ENCODE assay signal across 37 cellular contexts in the genomic region with DNA sequence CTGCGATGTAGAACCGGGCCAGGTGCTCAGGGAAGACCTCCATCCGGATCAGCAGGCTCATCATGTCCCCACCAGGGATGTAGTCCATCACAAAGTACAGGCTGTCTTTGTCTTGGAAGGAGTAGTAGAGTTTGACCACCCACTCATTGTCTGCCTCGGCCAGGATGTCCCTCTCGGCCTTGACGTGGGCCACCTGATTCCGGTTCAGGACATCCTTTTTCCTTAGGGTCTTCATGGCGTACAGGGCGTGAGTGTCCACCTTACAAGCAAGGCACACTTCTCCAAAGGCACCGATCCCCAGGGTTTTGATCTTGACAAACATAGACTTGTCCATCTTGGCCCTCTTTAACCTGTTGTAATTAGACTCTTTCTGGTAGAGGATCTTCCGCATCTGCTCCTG.
"Had no signal": no experiment of that assay in that cellular context is flagged by ENCODE, and none has a peak within 500 bp of the region (broad histone marks: within the 10 kb centered on the region; RNA-seq: fewer than 3 reads in every experiment).

No MANE protein-coding gene starts in this region.

- ATAC-seq: activated CD4-positive, alpha-beta T cell treated with anti-CD3 and anti-CD28 coated beads for 36 hours; activated CD4-positive, CD25-positive, alpha-beta regulatory T cell treated with anti-CD3 and anti-CD28 coated beads, Interleukin-2, amount 50 U/mL, for 24 hours; activated CD8-positive, alpha-beta T cell treated with anti-CD3 and anti-CD28 coated beads, Interleukin-2, amount 10 ng/mL, durations not matched to agents 7 days and 5 days; activated naive CD8-positive, alpha-beta T cell treated with anti-CD3 and anti-CD28 coated beads, Interleukin-2, amount 50 U/mL, for 24 hours; PC-3; WTC11 had no signal

- H3K27ac Mint-ChIP-seq: activated CD4-positive, alpha-beta T cell treated with anti-CD3 and anti-CD28 coated beads for 36 hours; activated CD4-positive, alpha-beta T cell treated with anti-CD3 and anti-CD28 coated beads, Interleukin-2, amount 10 ng/mL, durations not matched to agents 7 days and 5 days; activated CD8-positive, alpha-beta T cell treated with anti-CD3 and anti-CD28 coated beads, Interleukin-2, amount 10 ng/mL, durations not matched to agents 7 days and 5 days; activated naive CD4-positive, alpha-beta T cell treated with anti-CD3 and anti-CD28 coated beads, Interleukin-2, amount 10 ng/mL, durations not matched to agents 7 days and 5 days; activated naive CD8-positive, alpha-beta T cell; activated naive CD8-positive, alpha-beta T cell treated with anti-CD3 and anti-CD28 coated beads, Interleukin-2, amount 50 U/mL, for 24 hours; brain; T-helper 1 cell treated with Interleukin-12 subunit alpha and Interleukin-12 subunit beta and Interleukin-4 antibody, amounts not matched to agents 30 μg/mL and 1 μg/mL, for 36 hours; T-helper 2 cell treated with Interferon-gamma antibody and Interleukin-4, amounts not matched to agents 5 μg/mL and 100 μg/mL, for 36 hours; WTC11 had no signal

- H3K27ac ChIP-seq: Peyer's patch, SJSA1 had no signal

- H3K4me1 Mint-ChIP-seq: activated CD4-positive, alpha-beta T cell treated with anti-CD3 and anti-CD28 coated beads for 36 hours; activated naive CD4-positive, alpha-beta T cell treated with anti-CD3 and anti-CD28 coated beads, Interleukin-2, amount 10 ng/mL, durations not matched to agents 7 days and 5 days; brain; WTC11 had no signal

- H3K9me3 Mint-ChIP-seq: activated CD4-positive, alpha-beta T cell treated with anti-CD3 and anti-CD28 coated beads, Interleukin-2, amount 10 ng/mL, durations not matched to agents 7 days and 5 days; activated naive CD4-positive, alpha-beta T cell treated with anti-CD3 and anti-CD28 coated beads, Interleukin-2, amount 10 ng/mL, durations not matched to agents 7 days and 5 days; brain; T-helper 1 cell treated with Interleukin-12 subunit alpha and Interleukin-12 subunit beta and Interleukin-4 antibody, amounts not matched to agents 30 μg/mL and 1 μg/mL, for 36 hours; T-helper 2 cell treated with Interferon-gamma antibody and Interleukin-4, amounts not matched to agents 5 μg/mL and 100 μg/mL, for 36 hours; WTC11 had no signal

- H3K27me3 ChIP-seq: Peyer's patch, SJSA1 had no signal

- H3K27me3 Mint-ChIP-seq: activated CD4-positive, alpha-beta T cell treated with anti-CD3 and anti-CD28 coated beads for 36 hours; activated CD4-positive, alpha-beta T cell treated with anti-CD3 and anti-CD28 coated beads, Interleukin-2, amount 10 ng/mL, durations not matched to agents 7 days and 5 days; activated naive CD4-positive, alpha-beta T cell treated with anti-CD3 and anti-CD28 coated beads, Interleukin-2, amount 10 ng/mL, durations not matched to agents 7 days and 5 days; activated naive CD8-positive, alpha-beta T cell; activated naive CD8-positive, alpha-beta T cell treated with anti-CD3 and anti-CD28 coated beads, Interleukin-2, amount 50 U/mL, for 24 hours; brain had no signal

- H3K4me3 Mint-ChIP-seq: activated CD4-positive, alpha-beta T cell treated with anti-CD3 and anti-CD28 coated beads for 36 hours; activated CD4-positive, alpha-beta T cell treated with anti-CD3 and anti-CD28 coated beads, Interleukin-2, amount 10 ng/mL, durations not matched to agents 7 days and 5 days; activated CD8-positive, alpha-beta T cell treated with anti-CD3 and anti-CD28 coated beads, Interleukin-2, amount 10 ng/mL, durations not matched to agents 7 days and 5 days; activated naive CD4-positive, alpha-beta T cell treated with anti-CD3 and anti-CD28 coated beads, Interleukin-2, amount 10 ng/mL, durations not matched to agents 7 days and 5 days; activated naive CD8-positive, alpha-beta T cell; activated naive CD8-positive, alpha-beta T cell treated with anti-CD3 and anti-CD28 coated beads, Interleukin-2, amount 50 U/mL, for 24 hours; brain; T-helper 1 cell treated with Interleukin-12 subunit alpha and Interleukin-12 subunit beta and Interleukin-4 antibody, amounts not matched to agents 30 μg/mL and 1 μg/mL, for 36 hours; T-helper 2 cell treated with Interferon-gamma antibody and Interleukin-4, amounts not matched to agents 5 μg/mL and 100 μg/mL, for 36 hours; WTC11 had no signal

- H3K9me3 ChIP-seq: Peyer's patch, SJSA1, SK-N-SH had no signal

- DNase-seq: activated CD4-positive, alpha-beta T cell treated with anti-CD3 and anti-CD28 coated beads for 36 hours; activated CD4-positive, alpha-beta T cell treated with anti-CD3 and anti-CD28 coated beads, Interleukin-2, amount 10 ng/mL, durations not matched to agents 7 days and 5 days; activated CD4-positive, alpha-beta T cell treated with anti-CD3 and anti-CD28 coated beads, Interleukin-2, amount 50 U/mL, for 48 hours; activated CD8-positive, alpha-beta memory T cell treated with anti-CD3 and anti-CD28 coated beads, Interleukin-2, amount 50 U/mL, for 48 hours; activated CD8-positive, alpha-beta T cell treated with anti-CD3 and anti-CD28 coated beads, Interleukin-2, amount 10 ng/mL, durations not matched to agents 7 days and 5 days; activated effector memory CD4-positive, alpha-beta T cell treated with Interleukin-2 at 50 U/mL for 16 hours; activated naive CD4-positive, alpha-beta T cell treated with anti-CD3 and anti-CD28 coated beads, Interleukin-2, amount 10 ng/mL, durations not matched to agents 7 days and 5 days; activated naive CD8-positive, alpha-beta T cell treated with anti-CD3 and anti-CD28 coated beads, Interleukin-2, amount 50 U/mL, for 24 hours; activated T-cell treated with anti-CD3 and anti-CD28 coated beads, Interleukin-2, amount 50 U/mL, for 48 hours; anterior cingulate cortex; Kasumi-1; KG1; MM.1S; MV-4-11; NCI-H1092 treated with DMSO at 0.1 percent for 48 hours; NCI-H1417; NCI-H146; NCI-H187; NCI-H2029 treated with DMSO at 0.1 percent for 48 hours; NCI-H2107; NCI-H2171; NCI-H510A; NCI-H526; NCI-H748 treated with DMSO at 0.1 percent for 48 hours; NK-92 treated with Interleukin-12 subunit alpha and Interleukin-12 subunit beta, amount 100 ng/mL, for 24 hours; PC-3; RPMI8226; SHP77 treated with DMSO at 0.1 percent for 48 hours; SK-N-SH had no signal

- H3K36me3 Mint-ChIP-seq: activated naive CD4-positive, alpha-beta T cell treated with anti-CD3 and anti-CD28 coated beads, Interleukin-2, amount 10 ng/mL, durations not matched to agents 7 days and 5 days; activated naive CD8-positive, alpha-beta T cell had no signal

- H3K4me3 ChIP-seq: Peyer's patch, SJSA1 had no signal

- H3K4me1 ChIP-seq: Peyer's patch, SJSA1 had no signal
